10 cellular contexts compared by ENCODE assay signal in the genomic region with DNA sequence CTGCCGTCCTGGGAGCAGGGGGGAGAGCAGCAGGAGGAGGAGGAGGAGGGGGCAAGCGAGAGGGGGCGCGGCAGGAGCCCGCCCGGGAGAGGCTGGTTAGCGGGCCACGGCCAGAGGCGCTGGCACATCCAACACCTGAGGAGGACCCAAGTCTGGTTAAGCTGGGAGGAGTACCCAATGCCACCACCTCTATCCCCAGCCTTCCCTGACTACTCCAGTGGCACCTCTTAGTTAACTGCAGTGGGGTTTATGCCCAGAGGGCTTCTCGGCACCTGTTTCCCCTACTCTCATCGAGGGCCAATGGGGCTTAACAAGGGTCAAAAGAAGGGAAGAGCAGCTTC. TPM values are rescaled to one million over a fixed set of nuclear protein-coding genes. Genes with fewer than 3 reads are reported as not detected.
DNase-seq lines count a peak whose midpoint lies in the region; TF ChIP-seq lines count a peak whose summit lies in the region.
"Had no signal": no experiment of that assay in that cellular context is flagged by ENCODE, and none has a peak within 500 bp of the region (broad histone marks: within the 10 kb centered on the region; RNA-seq: fewer than 3 reads in every experiment).

No MANE protein-coding gene starts in this region.

- no peak for TF ChIP-seq POLR2A in prostate gland (IDR thresholded peaks at IDR 0.05)

- H3K4me1 ChIP-seq in Karpas-422 (ENCODE audit: low read length) = peaks cover 12% of the 10 kb centered on the region
- H3K4me1 ChIP-seq in endodermal cell (ENCODE audit: control insufficient read depth, insufficient read depth, low read length) = peaks cover 8% of the 10 kb centered on the region
- no peaks in the 10 kb centered on the region for H3K4me1 ChIP-seq in osteoblast (ENCODE audit: insufficient read depth, low read length)
- peaks cover 3% of the 10 kb centered on the region for H3K4me1 ChIP-seq in prostate gland (replicated peaks)
- H3K4me1 ChIP-seq in PC-9 (replicated peaks; ENCODE audit: insufficient read depth) = peaks cover 13% of the 10 kb centered on the region

- CTCF ChIA-PET in PC-9 (lab: Charles Lee) = no interaction called here

- DNase-seq in T-helper 2 cell treated with Interferon-gamma antibody and Interleukin-4, amounts not matched to agents 5 μg/mL and 100 μg/mL, for 36 hours (ENCODE audit: low spot score) = no peak
- no peak for DNase-seq in T-helper 2 cell
- peak; percentile 40 for DNase-seq in Karpas-422
- no peak for DNase-seq in endodermal cell
- peak; percentile 66 for DNase-seq in osteoblast (ENCODE audit: insufficient read length, low spot score, missing footprints)
- DNase-seq in prostate gland (ENCODE audit: low spot score) = no peak
- DNase-seq in PC-9 = no peak
- no peak for DNase-seq in 8988T
- DNase-seq: occipital lobe had no signal

- no peaks in the 10 kb centered on the region for H3K9me2 ChIP-seq in Karpas-422 (replicated peaks; ENCODE audit: insufficient read depth, low read length)
- H3K9me2 ChIP-seq in PC-9 (ENCODE audit: insufficient read depth) = no peaks in the 10 kb centered on the region

- TF ChIP-seq CTCF in endodermal cell (conservative IDR thresholded peaks at IDR 0.05) = no peak
- no peak for TF ChIP-seq CTCF in osteoblast (IDR thresholded peaks at IDR 0.05; ENCODE audit: extremely low read depth, low read depth, low read length)
- TF ChIP-seq CTCF in prostate gland (IDR thresholded peaks at IDR 0.05) = no peak
- TF ChIP-seq CTCF in PC-9 (conservative IDR thresholded peaks at IDR 0.05) = no peak

- no peaks in the 10 kb centered on the region for H3K27me3 ChIP-seq in Karpas-422 (ENCODE audit: low read length)
- H3K27me3 ChIP-seq in endodermal cell (ENCODE audit: control insufficient read depth, insufficient read depth, low read length, poor library complexity, severe bottlenecking) = peaks cover 59% of the 10 kb centered on the region
- peaks cover 45% of the 10 kb centered on the region for H3K27me3 ChIP-seq in osteoblast (ENCODE audit: insufficient read depth, low read length)
- H3K27me3 ChIP-seq in prostate gland (replicated peaks; ENCODE audit: insufficient read depth) = peaks cover 1% of the 10 kb centered on the region
- H3K27me3 ChIP-seq in PC-9 (ENCODE audit: insufficient read depth, low read depth) = peaks cover 25% of the 10 kb centered on the region; the same call in 1 of the 2 replicates

- H3K4me2 ChIP-seq in Karpas-422 (ENCODE audit: low read depth, low read length, poor library complexity, severe bottlenecking) (no peak overlapping the region), osteoblast (ENCODE audit: insufficient read depth, low read length) (no peak overlapping the region), PC-9 (no peak overlapping the region)

- peaks cover 27% of the 10 kb centered on the region for H3K36me3 Mint-ChIP-seq in T-helper 2 cell treated with Interferon-gamma antibody and Interleukin-4, amounts not matched to agents 5 μg/mL and 100 μg/mL, for 36 hours (ENCODE audit: low read depth)
- H3K36me3 Mint-ChIP-seq in endodermal cell (ENCODE audit: low read depth) = no peaks in the 10 kb centered on the region

- H3K9me3 ChIP-seq in Karpas-422 (ENCODE audit: low read length) = no peaks in the 10 kb centered on the region
- H3K9me3 ChIP-seq in endodermal cell (ENCODE audit: control insufficient read depth, low read length) = no peaks in the 10 kb centered on the region
- no peaks in the 10 kb centered on the region for H3K9me3 ChIP-seq in osteoblast (ENCODE audit: low read depth, low read length)
- no peaks in the 10 kb centered on the region for H3K9me3 ChIP-seq in prostate gland
- H3K9me3 ChIP-seq in PC-9 (ENCODE audit: insufficient read depth, low read depth) = no peaks in the 10 kb centered on the region
- H3K9me3 ChIP-seq: body of pancreas had no signal

- peaks cover 7% of the 10 kb centered on the region for H3K36me3 ChIP-seq in Karpas-422 (ENCODE audit: insufficient read depth, low read length)
- H3K36me3 ChIP-seq in endodermal cell (ENCODE audit: control insufficient read depth, insufficient read depth, low read length) = no peaks in the 10 kb centered on the region
- H3K36me3 ChIP-seq in osteoblast (ENCODE audit: insufficient read depth, low read length) = no peaks in the 10 kb centered on the region
- no peaks in the 10 kb centered on the region for H3K36me3 ChIP-seq in prostate gland
- no peaks in the 10 kb centered on the region for H3K36me3 ChIP-seq in PC-9 (ENCODE audit: low read depth)

- POLR2A ChIA-PET in PC-9 (lab: Charles Lee; ENCODE audit: unreplicated experiment) = no interaction called here

- H3K4me3 Mint-ChIP-seq in T-helper 2 cell treated with Interferon-gamma antibody and Interleukin-4, amounts not matched to agents 5 μg/mL and 100 μg/mL, for 36 hours = peak overlapping the region; percentile 53
- H3K4me3 Mint-ChIP-seq in endodermal cell = peak overlapping the region; percentile 51

- H3F3A ChIP-seq in PC-9 (ENCODE audit: insufficient read depth, low read depth) = no peaks in the 10 kb centered on the region

- 29 to 35% methylated on average over 1 to 11 of the region's 11 CpGs for WGBS in endodermal cell (ENCODE audit: insufficient coverage in 1 of 2, insufficient read length in 1 of 2), 2 experiments
- WGBS in prostate gland = 29% methylated on average over 11 of the region's 11 CpGs

- BruUV-seq in PC-9 (replicated peaks; lab: Mats Ljungman, UMichigan) = no TSS peak

- H3K27ac ChIP-seq in Karpas-422 (ENCODE audit: low read length) (no peak overlapping the region), endodermal cell (ENCODE audit: low read depth, low read length) (no peak overlapping the region), osteoblast (ENCODE audit: low read depth, low read length) (no peak overlapping the region), prostate gland (no peak overlapping the region), PC-9 (no peak overlapping the region)
- H3K27ac ChIP-seq: body of pancreas had no signal

- H4K20me1 ChIP-seq in Karpas-422 (ENCODE audit: insufficient read depth, low read depth, low read length) (peaks cover 4% of the 10 kb centered on the region; the same call in 1 of the 2 replicates), osteoblast (ENCODE audit: insufficient read depth, low read length) (no peaks in the 10 kb centered on the region), PC-9 (ENCODE audit: insufficient read depth) (no peaks in the 10 kb centered on the region)

- no peak overlapping the region for H3K27ac Mint-ChIP-seq in T-helper 2 cell treated with Interferon-gamma antibody and Interleukin-4, amounts not matched to agents 5 μg/mL and 100 μg/mL, for 36 hours
- no peak overlapping the region for H3K27ac Mint-ChIP-seq in endodermal cell

- peaks cover 36% of the 10 kb centered on the region for H3K27me3 Mint-ChIP-seq in T-helper 2 cell treated with Interferon-gamma antibody and Interleukin-4, amounts not matched to agents 5 μg/mL and 100 μg/mL, for 36 hours (ENCODE audit: low read depth)
- H3K27me3 Mint-ChIP-seq in endodermal cell (ENCODE audit: insufficient read depth) = peaks cover 82% of the 10 kb centered on the region

- peaks cover 24% of the 10 kb centered on the region for H3K4me1 Mint-ChIP-seq in T-helper 2 cell treated with Interferon-gamma antibody and Interleukin-4, amounts not matched to agents 5 μg/mL and 100 μg/mL, for 36 hours (ENCODE audit: low read depth)
- peaks cover 25% of the 10 kb centered on the region for H3K4me1 Mint-ChIP-seq in endodermal cell

- H3K9ac ChIP-seq in Karpas-422 (ENCODE audit: low read length) = no peak overlapping the region
- H3K9ac ChIP-seq in endodermal cell (ENCODE audit: extremely low read depth, low read length, poor library complexity, severe bottlenecking) = no peak overlapping the region

- H3K79me2 ChIP-seq in Karpas-422 (ENCODE audit: low read length) (no peaks in the 10 kb centered on the region), osteoblast (ENCODE audit: insufficient read depth, low read length) (no peaks in the 10 kb centered on the region), PC-9 (ENCODE audit: low read depth) (no peaks in the 10 kb centered on the region)

- no peaks in the 10 kb centered on the region for H3K9me3 Mint-ChIP-seq in T-helper 2 cell treated with Interferon-gamma antibody and Interleukin-4, amounts not matched to agents 5 μg/mL and 100 μg/mL, for 36 hours
- no peaks in the 10 kb centered on the region for H3K9me3 Mint-ChIP-seq in endodermal cell

- intact Hi-C loops in prostate gland (cut with DNase I) (no loop called here), PC-9 (cut with micrococcal nuclease; ENCODE audit: unreplicated experiment) (loop anchor here (5.0 kb wide), 4 partner anchors 33 to 188 kb away; no protein-coding TSS in a partner anchor)

- no peak overlapping the region for H2AFZ ChIP-seq in Karpas-422 (ENCODE audit: low read length)
- H2AFZ ChIP-seq in osteoblast (ENCODE audit: low read length) = no peak overlapping the region
- no peak overlapping the region for H2AFZ ChIP-seq in PC-9

- H3K4me3 ChIP-seq in Karpas-422 (ENCODE audit: low read length) = no peak overlapping the region
- H3K4me3 ChIP-seq in endodermal cell (ENCODE audit: low read length) = peak overlapping the region; percentile 24
- H3K4me3 ChIP-seq in osteoblast (ENCODE audit: insufficient read depth, low read length) = no peak overlapping the region
- no peak overlapping the region for H3K4me3 ChIP-seq in prostate gland
- H3K4me3 ChIP-seq in PC-9 = no peak overlapping the region
- H3K4me3 ChIP-seq: body of pancreas had no signal

RNA-seq across cellular contexts. Expression of a gene that starts 5.6 kb away (rescaled TPM):
- total RNA-seq in Karpas-422 (2014; rRNA removed; shearing (Covaris generic); ENCODE audit: low replicate concordance) = 2.3 TPM in 1 of 2 replicates, not detected in the other
- total RNA-seq in endodermal cell (1 to 10 TPM in 1 of 2 donors, under 1 TPM in 1; 0.82 to 1.3 TPM), osteoblast (0.29 and 0.36 TPM in 2 replicates), prostate gland (1 to 10 TPM in 1 of 2 donors, under 1 TPM in 1; 0.55 to 6.3 TPM), PC-9 (2021) (not detected in 2 replicates)
- polyA plus RNA-seq in endodermal cell (2013, experiment 1 of 2) = 0.43 TPM
- polyA plus RNA-seq in endodermal cell (2013, experiment 2 of 2) = 0.87 TPM

RNA-seq across cellular contexts. Expression of a gene that starts 14.5 kb away (rescaled TPM):
- total RNA-seq in Karpas-422 (2014; rRNA removed; shearing (Covaris generic); ENCODE audit: low replicate concordance) = 20.2 and 29.9 TPM in 2 replicates
- 1 to 10 TPM in 1 of 2 donors, under 1 TPM in 1; 0.58 to 1.7 TPM for total RNA-seq in endodermal cell
- 0.64 TPM for polyA plus RNA-seq in endodermal cell (2013, experiment 1 of 2)
- polyA plus RNA-seq in endodermal cell (2013, experiment 2 of 2) = 0.83 TPM
- total RNA-seq in osteoblast = under 0.01 and 0.36 TPM in 2 replicates
- total RNA-seq in prostate gland = 1 to 10 TPM; 3.0 to 9.0 TPM
- total RNA-seq in PC-9 (2021) = not detected in 2 replicates

RNA-seq across cellular contexts. Expression of a gene that starts 14.6 kb away (rescaled TPM):
- 25.3 and 40.2 TPM in 2 replicates for total RNA-seq in Karpas-422 (2014; rRNA removed; shearing (Covaris generic); ENCODE audit: low replicate concordance)
- total RNA-seq in endodermal cell (1 to 10 TPM in 1 of 2 donors, not detected in 1; 1.1 TPM), osteoblast (not detected in 2 replicates), prostate gland (1 to 10 TPM in 1 of 2 donors, not detected in 1; 3.1 TPM), PC-9 (2021) (7.4 and 9.4 TPM in 2 replicates)
- polyA plus RNA-seq in endodermal cell (2013, experiment 1 of 2) = not detected
- 1.1 TPM for polyA plus RNA-seq in endodermal cell (2013, experiment 2 of 2)

Comparison
In these comparisons a context has a peak if more than half of its experiments do, and no peak if none do; other contexts are left out.
1. DNase-seq: peak in Karpas-422 (single experiment) and osteoblast (single experiment); none in T-helper 2 cell treated with Interferon-gamma antibody and Interleukin-4, amounts not matched to agents 5 μg/mL and 100 μg/mL, for 36 hours (single experiment), T-helper 2 cell (0 of 5), endodermal cell (single experiment), prostate gland (single experiment), PC-9 (0 of 2) and 8988T (single experiment).